15 cellular contexts compared by ENCODE assay signal in the genomic region with DNA sequence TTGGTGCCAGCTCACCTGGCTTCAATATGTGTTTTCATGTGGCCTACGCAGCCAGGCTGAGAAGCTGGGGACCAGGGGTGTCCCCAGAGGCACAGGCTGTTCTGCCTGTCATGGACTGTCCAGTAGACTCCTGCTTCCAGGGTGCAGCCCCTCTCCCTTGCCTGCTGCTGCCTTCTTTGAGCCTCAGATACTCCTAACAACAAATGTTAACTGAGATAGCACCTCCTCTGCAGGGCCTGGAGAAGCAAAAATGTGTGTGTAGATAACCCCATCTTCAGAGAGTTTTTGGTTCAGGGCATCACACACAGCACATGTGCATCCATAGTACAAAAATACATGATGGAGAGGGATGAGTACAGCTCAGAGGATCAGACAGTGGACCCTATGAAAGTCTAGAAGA. TPM values are rescaled to one million over a fixed set of nuclear protein-coding genes. Genes with fewer than 3 reads are reported as not detected.
DNase-seq lines count a peak whose midpoint lies in the region; ATAC-seq and TF ChIP-seq lines count a peak whose summit lies in the region.
"Had no signal": no experiment of that assay in that cellular context is flagged by ENCODE, and none has a peak within 500 bp of the region (broad histone marks: within the 10 kb centered on the region; RNA-seq: fewer than 3 reads in every experiment).

No MANE protein-coding gene starts in this region.

- H3K4me1 ChIP-seq in breast epithelium: peaks cover 0 to 3% of the 10 kb centered on the region in 2 donors
- H3K4me1 ChIP-seq in hepatocyte (ENCODE audit: insufficient read depth): peaks cover 16% of the 10 kb centered on the region

- no peak overlapping the region for H3K4me2 ChIP-seq in hepatocyte

- no peaks in the 10 kb centered on the region for H4K20me1 ChIP-seq in hepatocyte (ENCODE audit: insufficient read depth, poor library complexity, severe bottlenecking)

- peaks cover 28% of the 10 kb centered on the region for H3K36me3 Mint-ChIP-seq in MCF 10A (ENCODE audit: insufficient read depth, unreplicated experiment)
- H3K36me3 Mint-ChIP-seq in activated naive CD8-positive, alpha-beta T cell treated with anti-CD3 and anti-CD28 coated beads for 36 hours: peaks cover 92% of the 10 kb centered on the region
- H3K36me3 Mint-ChIP-seq in naive thymus-derived CD8-positive, alpha-beta T cell: peaks cover 0 to 36% (median 8%) of the 10 kb centered on the region in 3 donors

- CTCF ChIA-PET in MCF 10A (lab: Yijun Ruan, JAX): interaction anchor here (0.6 to 11.7 kb wide), 17 partner anchors 9 to 1295 kb away, joined by 3 to 161 read pairs (median 4); partner anchors contain the start of gene DTWD2

- DNase-seq in MCF 10A (ENCODE audit: unreplicated experiment): no peak
- DNase-seq in breast epithelium (ENCODE audit: low spot score in 2 of 2): no peak
- no peak for DNase-seq in activated naive CD8-positive, alpha-beta T cell treated with anti-CD3 and anti-CD28 coated beads for 36 hours
- no peak for DNase-seq in naive thymus-derived CD8-positive, alpha-beta T cell
- DNase-seq in NOMO-1 (lab: John Stamatoyannopoulos, UW; ENCODE audit: unreplicated experiment in 2 of 2): no peak
- no peak for DNase-seq in hepatocyte (ENCODE audit: low spot score)
- no peak for DNase-seq in NCI-H2081 (lab: John Stamatoyannopoulos, UW)
- no peak for DNase-seq in NCI-H2029 treated with DMSO at 0.1 percent for 48 hours (lab: John Stamatoyannopoulos, UW)
- DNase-seq: DMS53, H7, NCI-H187, NCI-H69, small intestine, thyroid gland had no signal

- H3K4me3 ChIP-seq in breast epithelium (no peak overlapping the region), hepatocyte (no peak overlapping the region)
- H3K4me3 ChIP-seq: lung, thyroid gland had no signal

- POLR2A ChIA-PET in MCF 10A (lab: Yijun Ruan, JAX): interaction anchor here (0.5 to 21.8 kb wide), 17 partner anchors 9 to 1360 kb away, joined by 3 to 492 read pairs (median 15); partner anchors contain the start of gene DMXL1
- POLR2A ChIA-PET in naive thymus-derived CD8-positive, alpha-beta T cell (lab: Charles Lee): interaction anchor here (0.6 to 1.6 kb wide), 5 partner anchors 9 to 291 kb away, joined by 3 to 5 read pairs (median 4); partner anchors contain the start of gene DMXL1

- peaks cover 86% of the 10 kb centered on the region for H3K4me1 Mint-ChIP-seq in MCF 10A (ENCODE audit: insufficient read depth, unreplicated experiment)
- H3K4me1 Mint-ChIP-seq in activated naive CD8-positive, alpha-beta T cell treated with anti-CD3 and anti-CD28 coated beads for 36 hours: peaks cover 83% of the 10 kb centered on the region
- peaks cover 71 to 98% (median 95%) of the 10 kb centered on the region in 4 donors for H3K4me1 Mint-ChIP-seq in naive thymus-derived CD8-positive, alpha-beta T cell

- H3K36me3 ChIP-seq in breast epithelium (no peaks in the 10 kb centered on the region), hepatocyte (replicated peaks; ENCODE audit: insufficient read depth, low read depth) (no peaks in the 10 kb centered on the region)
- H3K36me3 ChIP-seq: thyroid gland had no signal

- TF ChIP-seq POLR2A in breast epithelium (IDR thresholded peaks at IDR 0.05): no peak

- no peak for ATAC-seq in naive thymus-derived CD8-positive, alpha-beta T cell

- H3K27me3 ChIP-seq in breast epithelium: no peaks in the 10 kb centered on the region
- no peaks in the 10 kb centered on the region for H3K27me3 ChIP-seq in hepatocyte
- H3K27me3 ChIP-seq: thyroid gland had no signal

- H3K27ac Mint-ChIP-seq in MCF 10A (ENCODE audit: low read depth, unreplicated experiment): peak overlapping the region; percentile 80
- H3K27ac Mint-ChIP-seq in activated naive CD8-positive, alpha-beta T cell treated with anti-CD3 and anti-CD28 coated beads for 36 hours: peak overlapping the region; percentile 98
- H3K27ac Mint-ChIP-seq in naive thymus-derived CD8-positive, alpha-beta T cell: peak overlapping the region; percentile 69 to 93 (median 84)

- H3K9me2 ChIP-seq in hepatocyte (replicated peaks; ENCODE audit: insufficient read depth): no peaks in the 10 kb centered on the region

- intact Hi-C loops in MCF 10A (cut with micrococcal nuclease) (loop anchor here (1.0 kb wide), 1 partner anchor 37 kb away; no protein-coding TSS in a partner anchor), breast epithelium (cut with DNase I; ENCODE audit: low total_unique reads) (no loop called here)

- 100% methylated on average over 1 of the region's 1 CpG for WGBS in hepatocyte (ENCODE audit: low lambda C conversion rate, missing lambda C conversion rate)

- H3K9me3 ChIP-seq in breast epithelium (no peaks in the 10 kb centered on the region), hepatocyte (ENCODE audit: low read depth) (no peaks in the 10 kb centered on the region)
- H3K9me3 ChIP-seq: thyroid gland had no signal

- no peak overlapping the region for H2AFZ ChIP-seq in hepatocyte

- TF ChIP-seq CTCF in MCF 10A (IDR thresholded peaks at IDR 0.05; ENCODE audit: unreplicated experiment) (no peak), breast epithelium (IDR thresholded peaks at IDR 0.05) (no peak), hepatocyte (IDR thresholded peaks at IDR 0.05; ENCODE audit: poor library complexity) (no peak)

- H3K9me3 Mint-ChIP-seq in MCF 10A (ENCODE audit: unreplicated experiment): no peaks in the 10 kb centered on the region
- H3K9me3 Mint-ChIP-seq in activated naive CD8-positive, alpha-beta T cell treated with anti-CD3 and anti-CD28 coated beads for 36 hours: peaks cover 3% of the 10 kb centered on the region
- H3K9me3 Mint-ChIP-seq in naive thymus-derived CD8-positive, alpha-beta T cell: no peaks in the 10 kb centered on the region

- no peaks in the 10 kb centered on the region for H3K27me3 Mint-ChIP-seq in MCF 10A (ENCODE audit: insufficient read depth, unreplicated experiment)
- H3K27me3 Mint-ChIP-seq in activated naive CD8-positive, alpha-beta T cell treated with anti-CD3 and anti-CD28 coated beads for 36 hours: no peaks in the 10 kb centered on the region
- H3K27me3 Mint-ChIP-seq in naive thymus-derived CD8-positive, alpha-beta T cell: no peaks in the 10 kb centered on the region

- peak overlapping the region; percentile 11 for H3K4me3 Mint-ChIP-seq in MCF 10A (ENCODE audit: unreplicated experiment)
- peak overlapping the region; percentile 26 for H3K4me3 Mint-ChIP-seq in activated naive CD8-positive, alpha-beta T cell treated with anti-CD3 and anti-CD28 coated beads for 36 hours
- H3K4me3 Mint-ChIP-seq in naive thymus-derived CD8-positive, alpha-beta T cell: peak overlapping the region in 6 of 10 donors; percentile 1 to 42 (median 27)

- peak overlapping the region in 1 of 2 donors; percentile 33 for H3K27ac ChIP-seq in breast epithelium
- H3K27ac ChIP-seq in hepatocyte: no peak overlapping the region

- BruUV-seq in MCF 10A (replicated peaks; lab: Mats Ljungman, UMichigan): no TSS peak

- peaks cover 82% of the 10 kb centered on the region for H3K79me2 ChIP-seq in hepatocyte

RNA-seq across cellular contexts. Expression of gene TNFAIP8, which starts 5.9 kb away (rescaled TPM):
- total RNA-seq in MCF 10A (2022): 13.0 and 16.2 TPM in 2 replicates
- total RNA-seq in breast epithelium: 100 to 1,000 TPM in 1 of 3 donors, 10 to 100 TPM in 2; 35.4 to 167 (median 37.3) TPM
- 100 to 1,000 TPM; 176 to 178 TPM for total RNA-seq in activated naive CD8-positive, alpha-beta T cell treated with anti-CD3 and anti-CD28 coated beads for 36 hours
- total RNA-seq in naive thymus-derived CD8-positive, alpha-beta T cell: 100 to 1,000 TPM; 176 to 177 TPM
- 100 to 1,000 TPM; 175 to 220 (median 188) TPM for polyA plus RNA-seq in naive thymus-derived CD8-positive, alpha-beta T cell
- total RNA-seq in hepatocyte: 33.9 and 37.6 TPM in 2 replicates
- polyA plus RNA-seq in hepatocyte: 18.3 and 23.4 TPM in 2 replicates
